In genomic region chr5:170105643-170106611, GRCh38 we compare ENCODE assay signal across 13 cellular contexts. TPM values are rescaled to one million over a fixed set of nuclear protein-coding genes. Genes with fewer than 3 reads are reported as not detected.
DNase-seq lines count a peak whose midpoint lies in the region; ATAC-seq and TF ChIP-seq lines count a peak whose summit lies in the region.
"Had no signal": no experiment of that assay in that cellular context is flagged by ENCODE, and none has a peak within 500 bp of the region (broad histone marks: within the 10 kb centered on the region; RNA-seq: fewer than 3 reads in every experiment).

TSS of gene FOXI1 (plus strand) at chr5:170105897. CDS start at chr5:170105958, 61 bp downstream.

- H3K36me3 Mint-ChIP-seq in Caco-2 (ENCODE audit: insufficient read depth, unreplicated experiment) (no peaks in the 10 kb centered on the region), H9 (ENCODE audit: insufficient read depth in 1 of 3, low read depth in 3 of 3) (no peaks in the 10 kb centered on the region; a peak in 1 of 7 replicates)
- H3K36me3 Mint-ChIP-seq: activated naive CD4-positive, alpha-beta T cell treated with anti-CD3 and anti-CD28 coated beads, Interleukin-2, amount 50 U/mL, for 24 hours; CD14-positive monocyte had no signal

- H3K27ac ChIP-seq in H9 (ENCODE audit: insufficient read length, low read depth, low read length) (no peak within 1 kb of the TSS), mesendoderm (ENCODE audit: low read depth, low read length) (no peak within 1 kb of the TSS), ovary (no peak within 1 kb of the TSS)

- H3K9ac ChIP-seq in H9 (ENCODE audit: extremely low read depth, insufficient read length, low read length) (no peak within 1 kb of the TSS), mesendoderm (ENCODE audit: low read length) (no peak within 1 kb of the TSS)

- H3K27ac Mint-ChIP-seq in Caco-2 (ENCODE audit: unreplicated experiment) (no peak within 1 kb of the TSS), H9 (no peak within 1 kb of the TSS)
- H3K27ac Mint-ChIP-seq: activated naive CD4-positive, alpha-beta T cell treated with anti-CD3 and anti-CD28 coated beads, Interleukin-2, amount 50 U/mL, for 24 hours had no signal

- H2BK20ac ChIP-seq in H9 (ENCODE audit: low read depth, low read length, poor library complexity, severe bottlenecking), result no peak within 1 kb of the TSS

- H4K8ac ChIP-seq in H9 (replicated peaks; ENCODE audit: insufficient read length, low read depth, low read length) (no peak within 1 kb of the TSS), mesendoderm (ENCODE audit: low read depth, low read length) (no peak within 1 kb of the TSS)

- no peak within 1 kb of the TSS for H3T11ph ChIP-seq in H9 (ENCODE audit: low read length)

- no peak within 1 kb of the TSS for H2AK5ac ChIP-seq in H9 (ENCODE audit: insufficient read length, low read length)
- H2AK5ac ChIP-seq in mesendoderm (ENCODE audit: low read length), result no peak within 1 kb of the TSS

- no peak for ATAC-seq in GM21381 (IDR thresholded peaks at IDR 0.05; ENCODE audit: unreplicated experiment)

- H2BK120ac ChIP-seq in H9 (ENCODE audit: low read depth, low read length, poor library complexity, severe bottlenecking) (no peak within 1 kb of the TSS), mesendoderm (ENCODE audit: low read depth, low read length) (no peak within 1 kb of the TSS)

- intact Hi-C loops in Caco-2 (cut with micrococcal nuclease; ENCODE audit: unreplicated experiment) (no loop called here), ovary (cut with DNase I) (no loop called here)

- DNase-seq in Caco-2 (no peak), H9 (peak; percentile 29), SW480 (ENCODE audit: low spot score) (peak; percentile 31), mesendoderm (no peak), ovary (no peak)
- DNase-seq in activated CD4-positive, alpha-beta T cell treated with anti-CD3 and anti-CD28 coated beads for 4 hours, result no peak
- DNase-seq: MM.1S had no signal

- no CpG with 5 or more reads among the region's 53 CpGs for WGBS in H9 (ENCODE audit: extremely low coverage, insufficient read length, low lambda C conversion rate)
- WGBS in mesendoderm (ENCODE audit: extremely low coverage, insufficient coverage, low lambda C conversion rate), result no CpG with 5 or more reads among the region's 53 CpGs
- WGBS in ovary, 3 donors, result 82 to 86% (median 83%) methylated on average over 50 to 53 of the region's 53 CpGs

- H3K4me1 Mint-ChIP-seq in Caco-2 (ENCODE audit: low read depth, unreplicated experiment) (peaks cover 7% of the 10 kb centered on the region), H9 (peaks cover 16 to 24% of the 10 kb centered on the region in 2 experiments)
- H3K4me1 Mint-ChIP-seq: activated naive CD4-positive, alpha-beta T cell treated with anti-CD3 and anti-CD28 coated beads, Interleukin-2, amount 50 U/mL, for 24 hours had no signal

- H3K14ac ChIP-seq in H9 (ENCODE audit: insufficient read depth, low read length), result no peak within 1 kb of the TSS

- H3K27me3 Mint-ChIP-seq in Caco-2 (ENCODE audit: insufficient read depth, unreplicated experiment), result peaks cover 11% of the 10 kb centered on the region
- H3K27me3 Mint-ChIP-seq in H9 (ENCODE audit: low read depth), result peaks cover 76% of the 10 kb centered on the region

- no peaks in the 10 kb centered on the region for H4K20me1 ChIP-seq in H9 (ENCODE audit: control insufficient read depth, insufficient read depth, insufficient read length)

- H3K9me3 Mint-ChIP-seq in Caco-2 (ENCODE audit: unreplicated experiment) (no peaks in the 10 kb centered on the region), H9 (peaks cover 0 to 3% of the 10 kb centered on the region in 2 experiments; a peak in 1 of 5 replicates)
- H3K9me3 Mint-ChIP-seq: activated naive CD4-positive, alpha-beta T cell treated with anti-CD3 and anti-CD28 coated beads, Interleukin-2, amount 50 U/mL, for 24 hours had no signal

- H4K5ac ChIP-seq in H9 (ENCODE audit: insufficient read length, low read depth, low read length) (no peak within 1 kb of the TSS), mesendoderm (ENCODE audit: low read length) (no peak within 1 kb of the TSS)

- H3K56ac ChIP-seq in H9 (ENCODE audit: insufficient read length, low read depth, low read length) (no peak within 1 kb of the TSS), mesendoderm (ENCODE audit: low read length) (no peak within 1 kb of the TSS)

- TF ChIP-seq POLR2A in ovary (IDR thresholded peaks at IDR 0.05), result no peak

- H2BK15ac ChIP-seq in H9 (ENCODE audit: low read depth, low read length) (no peak within 1 kb of the TSS), mesendoderm (replicated peaks; ENCODE audit: low read depth) (no peak within 1 kb of the TSS)

- TF ChIP-seq EP300 in ovary (IDR thresholded peaks at IDR 0.05), result no peak

- H3K9me3 ChIP-seq in Caco-2 (no peaks in the 10 kb centered on the region), H9 (ENCODE audit: control insufficient read depth, low read depth, low read length) (no peaks in the 10 kb centered on the region), ovary (no peaks in the 10 kb centered on the region)

- no peaks in the 10 kb centered on the region for H3K36me3 ChIP-seq in Caco-2 (ENCODE audit: control insufficient read depth, insufficient read depth, low read length)
- no peaks in the 10 kb centered on the region for H3K36me3 ChIP-seq in mesendoderm (ENCODE audit: control insufficient read depth, insufficient read depth, low read length)
- no peaks in the 10 kb centered on the region for H3K36me3 ChIP-seq in ovary

- POLR2A ChIA-PET in Caco-2 (lab: Charles Lee), result no interaction called here

- H3K18ac ChIP-seq in H9 (ENCODE audit: insufficient read length, low read depth, low read length) (no peak within 1 kb of the TSS), mesendoderm (ENCODE audit: low read length) (peak within 1 kb of the TSS; percentile 19)

- H2BK5ac ChIP-seq in H9 (ENCODE audit: insufficient read length, low read length) (no peak within 1 kb of the TSS), mesendoderm (ENCODE audit: low read length) (no peak within 1 kb of the TSS)

- H3K4me3 Mint-ChIP-seq in Caco-2 (ENCODE audit: unreplicated experiment) (peak within 1 kb of the TSS; percentile 23), H9 (no peak within 1 kb of the TSS)
- H3K4me3 Mint-ChIP-seq: activated naive CD4-positive, alpha-beta T cell treated with anti-CD3 and anti-CD28 coated beads, Interleukin-2, amount 50 U/mL, for 24 hours had no signal

- H3K4me3 ChIP-seq in Caco-2 (ENCODE audit: low read depth, low read length) (no peak within 1 kb of the TSS), mesendoderm (ENCODE audit: low read length) (no peak within 1 kb of the TSS), ovary (no peak within 1 kb of the TSS)

- H4K91ac ChIP-seq in H9 (ENCODE audit: insufficient read length, low read depth, low read length), result no peak within 1 kb of the TSS

- no peaks in the 10 kb centered on the region for H3K23me2 ChIP-seq in H9 (ENCODE audit: insufficient read length, low read depth, low read length, poor library complexity, severe bottlenecking)

- no peak within 1 kb of the TSS for H3K4ac ChIP-seq in H9 (ENCODE audit: low read depth, low read length)
- no peak within 1 kb of the TSS for H3K4ac ChIP-seq in mesendoderm (ENCODE audit: low read depth, low read length)

- no peak within 1 kb of the TSS for H3K23ac ChIP-seq in H9 (ENCODE audit: insufficient read length, low read depth, low read length)
- H3K23ac ChIP-seq in mesendoderm (ENCODE audit: low read length), result no peak within 1 kb of the TSS

- H2AFZ ChIP-seq in H9 (ENCODE audit: low read length), result no peak within 1 kb of the TSS

- no peaks in the 10 kb centered on the region for H3K4me1 ChIP-seq in Caco-2
- H3K4me1 ChIP-seq in H9 (ENCODE audit: insufficient read depth, low read length), result no peaks in the 10 kb centered on the region
- peaks cover 12% of the 10 kb centered on the region for H3K4me1 ChIP-seq in mesendoderm (ENCODE audit: control insufficient read depth, low read depth, low read length)
- no peaks in the 10 kb centered on the region for H3K4me1 ChIP-seq in ovary (ENCODE audit: insufficient read depth)

- H3K27me3 ChIP-seq in Caco-2 (replicated peaks; ENCODE audit: control insufficient read depth, insufficient read depth, low read length) (no peaks in the 10 kb centered on the region), H9 (ENCODE audit: insufficient read depth, low read length) (no peaks in the 10 kb centered on the region; the same call in 1 of the 2 replicates), mesendoderm (ENCODE audit: insufficient read depth, low read length, poor library complexity) (no peaks in the 10 kb centered on the region), ovary (no peaks in the 10 kb centered on the region)

- H3K4me2 ChIP-seq in H9 (ENCODE audit: insufficient read depth, insufficient read length, low read length) (no peak within 1 kb of the TSS), mesendoderm (ENCODE audit: low read length) (no peak within 1 kb of the TSS)

- TF ChIP-seq CTCF in Caco-2 (IDR thresholded peaks at IDR 0.05; ENCODE audit: insufficient read depth in 1 of 2, low read depth in 1 of 2, low read length in 1 of 2, severe bottlenecking in 1 of 2, unreplicated experiment in 1 of 2), result no peak
- TF ChIP-seq CTCF in H9 (conservative IDR thresholded peaks at IDR 0.05), result no peak
- no peak for TF ChIP-seq CTCF in ovary (IDR thresholded peaks at IDR 0.05)

- H2BK12ac ChIP-seq in H9 (ENCODE audit: insufficient read length, low read depth, low read length), result no peak within 1 kb of the TSS

- H3K79me1 ChIP-seq in H9 (ENCODE audit: insufficient read depth, low read depth, low read length, poor library complexity, severe bottlenecking), result no peaks in the 10 kb centered on the region
- no peaks in the 10 kb centered on the region for H3K79me1 ChIP-seq in mesendoderm (ENCODE audit: low read length)

- no TSS peak for BruUV-seq in Caco-2 (replicated peaks; lab: Mats Ljungman, UMichigan)

- H3K79me2 ChIP-seq in H9 (ENCODE audit: insufficient read depth, low read length) (no peaks in the 10 kb centered on the region), mesendoderm (ENCODE audit: control insufficient read depth, insufficient read depth, low read length) (no peaks in the 10 kb centered on the region)

- CTCF ChIA-PET in Caco-2 (lab: Charles Lee), result no interaction called here

RNA-seq across cellular contexts. Expression of gene FOXI1, which starts in this region (rescaled TPM):
- total RNA-seq in Caco-2 (2022), result 0.14 and 0.39 TPM in 2 replicates
- not detected in 2 replicates for total RNA-seq in H9 (2021)
- polyA plus RNA-seq in mesendoderm (2013, experiment 1 of 2), result 0.20 TPM
- 0.17 TPM for polyA plus RNA-seq in mesendoderm (2013, experiment 2 of 2)
- total RNA-seq in ovary, result not detected
- polyA plus RNA-seq in ovary, result not detected
- total RNA-seq: cardiac septum, HT1080, urinary bladder had no signal
- polyA plus RNA-seq: CD14-positive monocyte, urinary bladder had no signal

Comparison
In these comparisons a context has a peak if more than half of its experiments do, and no peak if none do; other contexts are left out.
1. Peak in DNase-seq in H9; RNA of the gene not detected or under 1 TPM.